27 cellular contexts compared by ENCODE assay signal in genomic region chrX:28120076-28120475, GRCh38.
"Had no signal": no experiment of that assay in that cellular context is flagged by ENCODE, and none has a peak within 500 bp of the region (broad histone marks: within the 10 kb centered on the region; RNA-seq: fewer than 3 reads in every experiment).

No MANE protein-coding gene starts in this region.

- H3K27ac Mint-ChIP-seq: activated CD4-positive, alpha-beta memory T cell treated with anti-CD3 and anti-CD28 coated beads, Interleukin-2, amount 10 ng/mL, durations not matched to agents 7 days and 5 days; activated CD8-positive, alpha-beta memory T cell treated with anti-CD3 and anti-CD28 coated beads, Interleukin-2, amount 10 ng/mL, durations not matched to agents 7 days and 5 days; activated naive CD8-positive, alpha-beta T cell treated with anti-CD3 and anti-CD28 coated beads, Interleukin-2, amount 10 ng/mL, durations not matched to agents 7 days and 5 days; activated T-helper 17 cell treated with anti-CD3 and anti-CD28 coated beads, Interleukin-2, amount 50 U/mL, for 72 hours; memory B cell; naive B cell; progenitor cell of endocrine pancreas; WTC11 had no signal

- H3K36me3 ChIP-seq: colonic mucosa, gastroesophageal sphincter, heart left ventricle, right atrium auricular region, thyroid gland had no signal

- H3K4me1 ChIP-seq: body of pancreas, colonic mucosa, gastroesophageal sphincter, heart left ventricle, right atrium auricular region, thyroid gland had no signal

- DNase-seq: activated CD4-positive, alpha-beta memory T cell treated with anti-CD3 and anti-CD28 coated beads, Interleukin-2, amount 10 ng/mL, durations not matched to agents 7 days and 5 days; activated CD4-positive, alpha-beta T cell treated with anti-CD3 and anti-CD28 coated beads for 4 hours; activated CD8-positive, alpha-beta memory T cell treated with anti-CD3 and anti-CD28 coated beads, Interleukin-2, amount 10 ng/mL, durations not matched to agents 7 days and 5 days; activated naive CD4-positive, alpha-beta T cell; activated naive CD8-positive, alpha-beta T cell treated with anti-CD3 and anti-CD28 coated beads, Interleukin-2, amount 10 ng/mL, durations not matched to agents 7 days and 5 days; amygdala; body of pancreas; central memory CD4-positive, alpha-beta T cell; colonic mucosa; heart left ventricle; kidney glomerular epithelial cell; left ventricle myocardium superior; mucosa of descending colon; naive B cell; stimulated activated CD4-positive, alpha-beta T cell treated with anti-CD3 and anti-CD28 coated beads, Interleukin-12 subunit alpha, Interleukin-12 subunit beta, amount 100 ng/mL, for 4 hours; stimulated activated CD4-positive, alpha-beta T cell treated with anti-CD3 and anti-CD28 coated beads, Interleukin-1b, Interleukin-23, amount 100 ng/mL, for 48 hours; stimulated activated CD8-positive, alpha-beta memory T cell treated with anti-CD3 and anti-CD28 coated beads, Interleukin-4, amount 100 ng/mL, for 48 hours; stimulated activated naive CD4-positive, alpha-beta T cell treated with Interleukin-2 at 50 U/mL for 16 hours; thyroid gland had no signal

- H3K4me1 Mint-ChIP-seq: activated CD4-positive, alpha-beta memory T cell treated with anti-CD3 and anti-CD28 coated beads, Interleukin-2, amount 10 ng/mL, durations not matched to agents 7 days and 5 days; activated CD8-positive, alpha-beta memory T cell treated with anti-CD3 and anti-CD28 coated beads, Interleukin-2, amount 10 ng/mL, durations not matched to agents 7 days and 5 days; activated naive CD8-positive, alpha-beta T cell treated with anti-CD3 and anti-CD28 coated beads, Interleukin-2, amount 10 ng/mL, durations not matched to agents 7 days and 5 days; activated T-helper 17 cell treated with anti-CD3 and anti-CD28 coated beads, Interleukin-2, amount 50 U/mL, for 72 hours; memory B cell; naive B cell; neural crest cell; WTC11 had no signal

- H3K4me3 Mint-ChIP-seq: activated CD4-positive, alpha-beta memory T cell treated with anti-CD3 and anti-CD28 coated beads, Interleukin-2, amount 10 ng/mL, durations not matched to agents 7 days and 5 days; activated CD8-positive, alpha-beta memory T cell treated with anti-CD3 and anti-CD28 coated beads, Interleukin-2, amount 10 ng/mL, durations not matched to agents 7 days and 5 days; activated naive CD8-positive, alpha-beta T cell treated with anti-CD3 and anti-CD28 coated beads, Interleukin-2, amount 10 ng/mL, durations not matched to agents 7 days and 5 days; activated T-helper 17 cell treated with anti-CD3 and anti-CD28 coated beads, Interleukin-2, amount 50 U/mL, for 72 hours; memory B cell; naive B cell; neural crest cell; WTC11 had no signal

- FAIRE-seq: TTC549 had no signal

- H3K36me3 Mint-ChIP-seq: activated CD8-positive, alpha-beta memory T cell treated with anti-CD3 and anti-CD28 coated beads, Interleukin-2, amount 10 ng/mL, durations not matched to agents 7 days and 5 days; activated naive CD8-positive, alpha-beta T cell treated with anti-CD3 and anti-CD28 coated beads, Interleukin-2, amount 10 ng/mL, durations not matched to agents 7 days and 5 days; memory B cell; naive B cell; WTC11 had no signal

- H3K27me3 ChIP-seq: body of pancreas, colonic mucosa, gastroesophageal sphincter, heart left ventricle, right atrium auricular region, thyroid gland had no signal

- H3K27ac ChIP-seq: body of pancreas, colonic mucosa, gastroesophageal sphincter, heart left ventricle, right atrium auricular region, thyroid gland had no signal

- H3K9me3 Mint-ChIP-seq: activated CD4-positive, alpha-beta memory T cell treated with anti-CD3 and anti-CD28 coated beads, Interleukin-2, amount 10 ng/mL, durations not matched to agents 7 days and 5 days; activated naive CD8-positive, alpha-beta T cell treated with anti-CD3 and anti-CD28 coated beads, Interleukin-2, amount 10 ng/mL, durations not matched to agents 7 days and 5 days; neural crest cell; WTC11 had no signal

- H3K4me3 ChIP-seq: body of pancreas, colonic mucosa, gastroesophageal sphincter, heart left ventricle, mucosa of descending colon, right atrium auricular region, thyroid gland had no signal

- H3K27me3 Mint-ChIP-seq: activated CD4-positive, alpha-beta memory T cell treated with anti-CD3 and anti-CD28 coated beads, Interleukin-2, amount 10 ng/mL, durations not matched to agents 7 days and 5 days; activated CD8-positive, alpha-beta memory T cell treated with anti-CD3 and anti-CD28 coated beads, Interleukin-2, amount 10 ng/mL, durations not matched to agents 7 days and 5 days; activated naive CD8-positive, alpha-beta T cell treated with anti-CD3 and anti-CD28 coated beads, Interleukin-2, amount 10 ng/mL, durations not matched to agents 7 days and 5 days; activated T-helper 17 cell treated with anti-CD3 and anti-CD28 coated beads, Interleukin-2, amount 50 U/mL, for 72 hours; memory B cell; naive B cell; progenitor cell of endocrine pancreas had no signal
